ENCODE assay signal across 18 cellular contexts in genomic region chr2:1499033-1499795, GRCh38.
DNase-seq lines count a peak whose midpoint lies in the region; ATAC-seq and TF ChIP-seq lines count a peak whose summit lies in the region.
"Had no signal": no experiment of that assay in that cellular context is flagged by ENCODE, and none has a peak within 500 bp of the region (broad histone marks: within the 10 kb centered on the region; RNA-seq: fewer than 3 reads in every experiment).

No MANE protein-coding gene starts in this region.

- H3K9ac ChIP-seq in BLaER1 (no peak overlapping the region), SK-N-SH (no peak overlapping the region)
- no peak overlapping the region for H3K9ac ChIP-seq in BLaER1 treated with 17β-estradiol and CSF1 and Interleukin-3, amounts not matched to agents 10 nM and 100 nM

- no peaks in the 10 kb centered on the region for H3K27me3 ChIP-seq in BLaER1
- peaks cover 0 to 32% (median 0%) of the 10 kb centered on the region in 11 experiments; a peak in 7 of 22 replicates for H3K27me3 ChIP-seq in BLaER1 treated with 17β-estradiol and CSF1 and Interleukin-3, amounts not matched to agents 10 nM and 100 nM
- no peaks in the 10 kb centered on the region for H3K27me3 ChIP-seq in left lung
- no peaks in the 10 kb centered on the region for H3K27me3 ChIP-seq in sigmoid colon
- no peaks in the 10 kb centered on the region for H3K27me3 ChIP-seq in SK-N-SH (ENCODE audit: insufficient read depth)

- no peaks in the 10 kb centered on the region for H3K9me2 ChIP-seq in SK-N-SH

- H4K20me1 ChIP-seq in BLaER1 (no peaks in the 10 kb centered on the region; the same call in 1 of the 2 replicates), SK-N-SH (ENCODE audit: insufficient read depth) (no peaks in the 10 kb centered on the region)
- H4K20me1 ChIP-seq in BLaER1 treated with 17β-estradiol and CSF1 and Interleukin-3, amounts not matched to agents 10 nM and 100 nM: no peaks in the 10 kb centered on the region; a peak in 1 of 22 replicates

- H3K4me1 ChIP-seq in BLaER1: peaks cover 86% of the 10 kb centered on the region
- H3K4me1 ChIP-seq in BLaER1 treated with 17β-estradiol and CSF1 and Interleukin-3, amounts not matched to agents 10 nM and 100 nM: peaks cover 0 to 87% (median 67%) of the 10 kb centered on the region in 10 experiments; a peak in 16 of 20 replicates
- no peaks in the 10 kb centered on the region for H3K4me1 ChIP-seq in left lung
- H3K4me1 ChIP-seq in sigmoid colon: no peaks in the 10 kb centered on the region
- H3K4me1 ChIP-seq in SK-N-SH (ENCODE audit: control insufficient read depth in 1 of 2, insufficient read depth in 2 of 2, low read depth in 1 of 2, low read length in 1 of 2): no peaks in the 10 kb centered on the region

- CTCF ChIA-PET in SK-N-SH (lab: Yijun Ruan, JAX): no interaction called here

- no peak for TF ChIP-seq POLR2A in sigmoid colon (IDR thresholded peaks at IDR 0.05)

- H3K27ac ChIP-seq in BLaER1: no peak overlapping the region
- H3K27ac ChIP-seq in BLaER1 treated with 17β-estradiol and CSF1 and Interleukin-3, amounts not matched to agents 10 nM and 100 nM: no peak overlapping the region
- H3K27ac ChIP-seq in left lung: no peak overlapping the region
- no peak overlapping the region for H3K27ac ChIP-seq in sigmoid colon
- H3K27ac ChIP-seq in SK-N-SH (ENCODE audit: low read depth in 2 of 2, low read length in 1 of 2): no peak overlapping the region

- intact Hi-C loops in left lung (cut with DNase I) (no loop called here), sigmoid colon (cut with DNase I) (no loop called here)

- no peaks in the 10 kb centered on the region for H3F3A ChIP-seq in SK-N-SH (replicated peaks; ENCODE audit: insufficient read depth)

- TF ChIP-seq EP300 in sigmoid colon (IDR thresholded peaks at IDR 0.05) (no peak), SK-N-SH (IDR thresholded peaks at IDR 0.05; ENCODE audit: borderline replicate concordance in 1 of 2, low read depth in 1 of 2, low read length in 1 of 2) (no peak)

- DNase-seq in left lung (peak; percentile 13 to 60), sigmoid colon (peak; percentile 18), SK-N-SH (no peak), RPMI8226 (no peak)
- DNase-seq: CD8-positive, alpha-beta T cell; DMS79; H7; IMR-90; NCI-H1105 treated with DMSO at 0.1 percent for 48 hours; NCI-H1694 treated with DMSO at 0.1 percent for 48 hours; NCI-H2107; NCI-H2227 treated with DMSO at 0.1 percent for 48 hours; NCI-H524; SHP77 had no signal

- no peak for TF ChIP-seq RAD21 in SK-N-SH (IDR thresholded peaks at IDR 0.05; ENCODE audit: low read length)

- WGBS in sigmoid colon, 2 donors: 89 to 91% methylated on average over 13 of the region's 13 CpGs
- 63% methylated on average over 13 of the region's 13 CpGs for WGBS in SK-N-SH (ENCODE audit: low lambda C conversion rate)

- H3K36me3 ChIP-seq in BLaER1 (no peaks in the 10 kb centered on the region), left lung (no peaks in the 10 kb centered on the region), sigmoid colon (no peaks in the 10 kb centered on the region), SK-N-SH (replicated peaks in 1 of 2; ENCODE audit: control insufficient read depth in 1 of 2, insufficient read depth in 2 of 2, low read length in 1 of 2) (no peaks in the 10 kb centered on the region)
- no peaks in the 10 kb centered on the region for H3K36me3 ChIP-seq in BLaER1 treated with 17β-estradiol and CSF1 and Interleukin-3, amounts not matched to agents 10 nM and 100 nM

- TF ChIP-seq CTCF in left lung (IDR thresholded peaks at IDR 0.05) (no peak), sigmoid colon (IDR thresholded peaks at IDR 0.05) (no peak), SK-N-SH (IDR thresholded peaks at IDR 0.05) (no peak)

- H3K9me3 ChIP-seq in BLaER1 (no peaks in the 10 kb centered on the region), left lung (no peaks in the 10 kb centered on the region), sigmoid colon (no peaks in the 10 kb centered on the region), SK-N-SH (no peaks in the 10 kb centered on the region)
- H3K9me3 ChIP-seq in BLaER1 treated with 17β-estradiol and CSF1 and Interleukin-3, amounts not matched to agents 10 nM and 100 nM (replicated peaks in 1 of 11): no peaks in the 10 kb centered on the region

- H3K4me2 ChIP-seq in BLaER1 (peak overlapping the region; percentile 79), SK-N-SH (no peak overlapping the region)
- peak overlapping the region in 9 of 11 experiments; percentile 4 to 81 (median 72); a peak in 16 of 22 replicates for H3K4me2 ChIP-seq in BLaER1 treated with 17β-estradiol and CSF1 and Interleukin-3, amounts not matched to agents 10 nM and 100 nM

- POLR2A ChIA-PET in SK-N-SH (lab: Yijun Ruan, JAX): no interaction called here

- ATAC-seq in left lung (no peak), GM18519 (IDR thresholded peaks at IDR 0.05; ENCODE audit: low FRiP score, unreplicated experiment) (no peak)
- ATAC-seq: CD8-positive, alpha-beta T cell; Panc1 had no signal

- H3K79me2 ChIP-seq in SK-N-SH (ENCODE audit: insufficient read depth): no peaks in the 10 kb centered on the region

- H3K4me3 ChIP-seq in BLaER1 (no peak overlapping the region), left lung (no peak overlapping the region), sigmoid colon (no peak overlapping the region), SK-N-SH (ENCODE audit: low read depth in 2 of 2, low read length in 1 of 2) (no peak overlapping the region)
- H3K4me3 ChIP-seq in BLaER1 treated with 17β-estradiol and CSF1 and Interleukin-3, amounts not matched to agents 10 nM and 100 nM: no peak overlapping the region

- H2AFZ ChIP-seq in SK-N-SH (ENCODE audit: low read depth): no peak overlapping the region

TF ChIP-seq in SK-N-SH, 30 proteins besides CTCF, POLR2A, EP300 and RAD21 (continues in another document):
- no peak for TF ChIP-seq RXRA (IDR thresholded peaks at IDR 0.05; ENCODE audit: borderline replicate concordance, low read depth)
- TF ChIP-seq IRF3 (IDR thresholded peaks at IDR 0.05; ENCODE audit: low read depth, low read length): no peak
- no peak for TF ChIP-seq USF2 (IDR thresholded peaks at IDR 0.05; ENCODE audit: borderline replicate concordance, low read depth, low read length)
- no peak for TF ChIP-seq REST (IDR thresholded peaks at IDR 0.05; ENCODE audit: low read depth, low read length)
- TF ChIP-seq JUND (IDR thresholded peaks at IDR 0.05): no peak
- TF ChIP-seq RFX5 (IDR thresholded peaks at IDR 0.05; ENCODE audit: low read length): no peak
- TF ChIP-seq PBX3 (IDR thresholded peaks at IDR 0.05): no peak
- TF ChIP-seq ELF1 (IDR thresholded peaks at IDR 0.05): no peak
- no peak for TF ChIP-seq NFIC (IDR thresholded peaks at IDR 0.05; ENCODE audit: borderline replicate concordance)

Comparison
In these comparisons a context has a peak if more than half of its experiments do, and no peak if none do; other contexts are left out.
1. DNase-seq: peak in left lung (2 of 2) and sigmoid colon (single experiment); none in SK-N-SH (single experiment) and RPMI8226 (single experiment).